In genomic region chr3:97138914-97139541, GRCh38 we compare ENCODE assay signal across 10 cellular contexts.
DNase-seq lines count a peak whose midpoint lies in the region; ATAC-seq and TF ChIP-seq lines count a peak whose summit lies in the region.
"Had no signal": no experiment of that assay in that cellular context is flagged by ENCODE, and none has a peak within 500 bp of the region (broad histone marks: within the 10 kb centered on the region; RNA-seq: fewer than 3 reads in every experiment).

No MANE protein-coding gene starts in this region.

- no peaks in the 10 kb centered on the region for H3K79me2 ChIP-seq in HCT116 (ENCODE audit: insufficient read depth, low read length)

- CTCF ChIA-PET in HCT116 (lab: Charles Lee) = no interaction called here

- H3K27ac ChIP-seq in HCT116 (ENCODE audit: low read depth, low read length) (no peak overlapping the region), psoas muscle (no peak overlapping the region)

- no peaks in the 10 kb centered on the region for H3K4me1 ChIP-seq in HCT116 (ENCODE audit: control insufficient read depth in 1 of 2, insufficient read depth in 2 of 2, low read length in 2 of 2)
- no peaks in the 10 kb centered on the region for H3K4me1 ChIP-seq in NT2/D1 (ENCODE audit: insufficient read depth, insufficient read length)
- H3K4me1 ChIP-seq in psoas muscle = no peaks in the 10 kb centered on the region

- DNase-seq in HCT116 (ENCODE audit: low read depth, low spot score) (no peak), NT2/D1 (ENCODE audit: low read depth, low spot score) (peak; percentile 16), iPS-NIHi11 (ENCODE audit: low spot score) (peak; percentile 44), psoas muscle (no peak), activated gamma-delta T cell treated with Interleukin-2 at 50 U/mL for 16 hours (no peak)
- DNase-seq: activated CD8-positive, alpha-beta memory T cell treated with anti-CD3 and anti-CD28 coated beads for 24 hours; GF-D8 had no signal

- no peaks in the 10 kb centered on the region for H3K27me3 ChIP-seq in HCT116 (ENCODE audit: insufficient read depth, low read length)
- no peaks in the 10 kb centered on the region for H3K27me3 ChIP-seq in NT2/D1 (ENCODE audit: insufficient read depth, insufficient read length)
- no peaks in the 10 kb centered on the region for H3K27me3 ChIP-seq in psoas muscle (ENCODE audit: insufficient read depth in 3 of 3, low read length in 2 of 3)

- no peaks in the 10 kb centered on the region for H4K20me1 ChIP-seq in HCT116 (ENCODE audit: insufficient read depth)

- H3K9ac ChIP-seq in HCT116 (ENCODE audit: low read length) = no peak overlapping the region
- H3K9ac ChIP-seq in NT2/D1 (ENCODE audit: insufficient read length, low read depth) = no peak overlapping the region

- no peak for TF ChIP-seq POLR2A in HCT116 (IDR thresholded peaks at IDR 0.05; ENCODE audit: borderline replicate concordance, extremely low read depth, insufficient read depth, insufficient read length)

- H3K4me2 ChIP-seq in HCT116 (ENCODE audit: low read length) = no peak overlapping the region

- ATAC-seq in HCT116 = peak; percentile 38; the same call in 1 of the 2 replicates
- no peak for ATAC-seq in psoas muscle
- no peak for ATAC-seq in HG03175 (IDR thresholded peaks at IDR 0.05; ENCODE audit: unreplicated experiment)
- ATAC-seq in HG03354 (IDR thresholded peaks at IDR 0.05; ENCODE audit: poor library complexity, severe bottlenecking, unreplicated experiment) = no peak

- no peak for TF ChIP-seq RAD21 in HCT116 (IDR thresholded peaks at IDR 0.05; ENCODE audit: low read depth)

- POLR2A ChIA-PET in HCT116 (lab: Charles Lee) = no interaction called here

- no peak overlapping the region for H2AFZ ChIP-seq in HCT116 (ENCODE audit: low read depth, low read length, poor library complexity, severe bottlenecking)

- no TSS peak for BruUV-seq in HCT116 (replicated peaks; lab: Mats Ljungman, UMichigan)

- H3K9me3 ChIP-seq in HCT116 (ENCODE audit: control insufficient read depth in 1 of 2, insufficient read depth in 1 of 2, low read depth in 1 of 2, low read length in 2 of 2) = peaks cover 21 to 23% of the 10 kb centered on the region in 2 experiments; a peak in 2 of 4 replicates
- peaks cover 6% of the 10 kb centered on the region; the same call in 1 of the 2 replicates for H3K9me3 ChIP-seq in NT2/D1 (ENCODE audit: insufficient read depth, low read length)
- peaks cover 8% of the 10 kb centered on the region for H3K9me3 ChIP-seq in psoas muscle

- peak; percentile 29; the same call in 1 of the 2 replicates for TF ChIP-seq CTCF in GM12874 (IDR thresholded peaks at IDR 0.05; ENCODE audit: insufficient read depth, low read depth, low read length)
- peak in 2 of 3 experiments; percentile 27 to 30; a peak in 4 of 6 replicates for TF ChIP-seq CTCF in HCT116 (IDR thresholded peaks at IDR 0.05 in 2 of 3, conservative IDR thresholded peaks at IDR 0.05 in 1 of 3; ENCODE audit: borderline replicate concordance in 1 of 3, insufficient read depth in 1 of 3, low read depth in 2 of 3, low read length in 2 of 3)
- no peak for TF ChIP-seq CTCF in psoas muscle (IDR thresholded peaks at IDR 0.05)

- RAD21 ChIA-PET in HCT116 (lab: Charles Lee; ENCODE audit: low non-redundant PET in 1 of 2, low total read pairs in 2 of 2, uncharacterized antibody in 2 of 2, unreplicated experiment in 2 of 2) = no interaction called here

- no peaks in the 10 kb centered on the region for H3K36me3 ChIP-seq in HCT116 (ENCODE audit: control insufficient read depth in 1 of 2, insufficient read depth in 2 of 2, low read length in 2 of 2)
- H3K36me3 ChIP-seq in NT2/D1 (ENCODE audit: insufficient read depth, insufficient read length, low read length) = no peaks in the 10 kb centered on the region
- no peaks in the 10 kb centered on the region for H3K36me3 ChIP-seq in psoas muscle (ENCODE audit: insufficient read depth in 1 of 2, low read depth in 1 of 2)

- intact Hi-C loops in HCT116 (cut with micrococcal nuclease) = no loop called here
- intact Hi-C loops in psoas muscle (cut with DNase I) = no loop called here

- H3K4me3 ChIP-seq in HCT116 (replicated peaks in 1 of 2; ENCODE audit: low read depth in 1 of 2, low read length in 2 of 2) (no peak overlapping the region), NT2/D1 (ENCODE audit: insufficient read length, low read depth) (no peak overlapping the region), psoas muscle (no peak overlapping the region)

- no peaks in the 10 kb centered on the region for H3K9me2 ChIP-seq in HCT116 (ENCODE audit: insufficient read depth)

TF ChIP-seq in HCT116, 20 proteins besides CTCF, POLR2A, EP300 and RAD21:
- TF ChIP-seq EGR1 (IDR thresholded peaks at IDR 0.05; ENCODE audit: low read depth) (no peak), YY1 (IDR thresholded peaks at IDR 0.05; ENCODE audit: extremely low read depth, insufficient replicate concordance, low read depth, low read length) (no peak), CEBPB (IDR thresholded peaks at IDR 0.05; ENCODE audit: low read depth) (no peak), EZH2phosphoT487 (IDR thresholded peaks at IDR 0.05; ENCODE audit: borderline replicate concordance) (no peak), ELF1 (IDR thresholded peaks at IDR 0.05; ENCODE audit: borderline replicate concordance, low read depth) (no peak)

Comparison
In these comparisons a context has a peak if more than half of its experiments do, and no peak if none do; other contexts are left out.
1. DNase-seq: peak in NT2/D1 (single experiment) and iPS-NIHi11 (single experiment); none in HCT116 (single experiment), psoas muscle (0 of 2) and activated gamma-delta T cell treated with Interleukin-2 at 50 U/mL for 16 hours (single experiment).